Comparison of ENCODE assay signal across 21 cellular contexts in the genomic region with DNA sequence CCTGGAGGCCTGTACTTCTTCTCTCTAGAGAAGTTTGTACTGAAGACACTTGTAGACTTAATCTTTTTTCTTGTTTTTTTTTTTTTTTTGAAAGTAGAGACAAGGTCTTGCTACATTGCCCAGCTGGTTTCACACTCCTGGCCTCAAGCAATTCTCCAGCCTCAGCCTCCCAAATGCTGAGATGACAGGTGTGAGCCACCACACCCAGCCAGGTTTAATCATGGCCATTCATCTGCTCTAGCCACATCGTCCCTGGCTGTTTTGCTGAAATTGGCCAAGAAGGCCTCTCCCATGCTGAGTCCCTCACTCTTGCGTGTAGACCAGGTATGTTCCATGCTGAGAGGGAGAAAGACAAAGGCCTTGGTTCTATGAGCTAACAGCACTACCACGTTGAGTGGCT.
"Had no signal": no experiment of that assay in that cellular context is flagged by ENCODE, and none has a peak within 500 bp of the region (broad histone marks: within the 10 kb centered on the region; RNA-seq: fewer than 3 reads in every experiment).

No MANE protein-coding gene starts in this region.

- H3K27ac ChIP-seq: HL-60, KMS-11 had no signal

- H3K9me3 ChIP-seq: SK-N-SH had no signal

- H3K36me3 Mint-ChIP-seq: IgD-negative memory B cell had no signal

- H3K4me3 Mint-ChIP-seq: IgD-negative memory B cell had no signal

- H3K4me2 ChIP-seq: KMS-11, SK-N-SH had no signal

- DNase-seq: Kasumi-1, MM.1S, NCI-H1092 treated with DMSO at 0.1 percent for 48 hours, NCI-H1436, NCI-H187, NCI-H2029, NCI-H2081 treated with DMSO at 0.1 percent for 48 hours, NCI-H2171, NCI-H226, NCI-H446, NCI-H510A, NCI-H524 treated with DMSO at 0.1 percent for 48 hours, NCI-H69, NCI-H774, RPMI8226, SHP77, SK-N-SH had no signal

- H3K27ac Mint-ChIP-seq: IgD-negative memory B cell had no signal

- H3K9ac ChIP-seq: KMS-11, SK-N-SH had no signal

- H3K4me1 Mint-ChIP-seq: IgD-negative memory B cell had no signal

- H3K4me3 ChIP-seq: K562 had no signal
